ENCODE assay signal across 8 cellular contexts in the genomic region with DNA sequence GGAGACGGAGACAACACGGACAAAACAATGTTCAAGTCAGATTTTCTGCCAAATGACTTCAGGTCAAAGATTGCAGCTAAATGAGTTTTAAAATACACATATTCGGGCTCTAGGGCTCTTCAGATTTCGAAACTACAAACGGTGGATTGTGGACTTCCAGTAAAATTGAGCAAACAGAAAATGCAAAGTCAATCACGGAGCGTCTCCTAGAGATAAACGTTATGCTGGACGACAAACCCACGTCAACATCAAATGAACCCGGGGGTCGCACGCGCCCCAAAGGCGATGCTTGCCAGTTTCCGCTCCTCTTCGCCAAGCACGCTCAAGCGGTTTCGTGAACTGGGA. TPM values are rescaled to one million over a fixed set of nuclear protein-coding genes. Genes with fewer than 3 reads are reported as not detected.
DNase-seq lines count a peak whose midpoint lies in the region; ATAC-seq and TF ChIP-seq lines count a peak whose summit lies in the region.

No MANE protein-coding gene starts in this region.

- DNase-seq in A673 (ENCODE audit: low spot score), result no peak
- DNase-seq in H7, result no peak
- peak; percentile 1 for DNase-seq in fibroblast of the conjunctiva (ENCODE audit: low read depth)
- DNase-seq in prostate gland (ENCODE audit: low spot score), result no peak
- DNase-seq in NCI-H2227 treated with DMSO at 0.1 percent for 48 hours (lab: John Stamatoyannopoulos, UW), result no peak
- DNase-seq in stimulated activated CD4-positive, alpha-beta T cell treated with anti-CD3 and anti-CD28 coated beads, Interleukin-2, amount 100 ng/mL, for 24 hours, result no peak

- H3K27me3 ChIP-seq in A673 (replicated peaks; ENCODE audit: insufficient read depth, low read depth, low read length, poor library complexity) (no peaks in the 10 kb centered on the region), H7 (ENCODE audit: control insufficient read depth, insufficient read depth, low read length) (no peaks in the 10 kb centered on the region), prostate gland (replicated peaks; ENCODE audit: insufficient read depth) (no peaks in the 10 kb centered on the region)

- ATAC-seq in GM21515 (IDR thresholded peaks at IDR 0.05; ENCODE audit: unreplicated experiment), result no peak

- CTCF ChIA-PET in A673 (lab: Charles Lee), result no interaction called here

- H3K4me3 ChIP-seq in A673 (ENCODE audit: low read depth, low read length, poor library complexity, severe bottlenecking) (peak overlapping the region; percentile 95), H7 (ENCODE audit: insufficient read depth, low read depth, low read length) (peak overlapping the region; percentile 93), prostate gland (peak overlapping the region; percentile 92 to 99)

- POLR2A ChIA-PET in A673 (lab: Charles Lee; ENCODE audit: low non-redundant PET), result no interaction called here

- H3K4me1 ChIP-seq in A673 (ENCODE audit: insufficient read depth, low read length, poor library complexity, severe bottlenecking) (no peaks in the 10 kb centered on the region), prostate gland (replicated peaks) (no peaks in the 10 kb centered on the region)

- TF ChIP-seq POLR2A in prostate gland (IDR thresholded peaks at IDR 0.05), result no peak

- H3K36me3 ChIP-seq in A673 (ENCODE audit: insufficient read depth, low read length, poor library complexity, severe bottlenecking) (peaks cover 13% of the 10 kb centered on the region), H7 (replicated peaks; ENCODE audit: control insufficient read depth, insufficient read depth, low read length) (no peaks in the 10 kb centered on the region), prostate gland (no peaks in the 10 kb centered on the region)

- intact Hi-C loops in A673 (cut with micrococcal nuclease; ENCODE audit: unreplicated experiment), result no loop called here
- intact Hi-C loops in prostate gland (cut with DNase I), result no loop called here

- H3K9me3 ChIP-seq in A673 (ENCODE audit: low read depth, low read length, poor library complexity, severe bottlenecking), result no peaks in the 10 kb centered on the region
- no peaks in the 10 kb centered on the region for H3K9me3 ChIP-seq in prostate gland

- no TSS peak for BruUV-seq in A673 (replicated peaks; lab: Mats Ljungman, UMichigan)

- WGBS in prostate gland, result under 1% methylated on average over 20 of the region's 20 CpGs

- H3K27ac ChIP-seq in A673 (ENCODE audit: low read depth, low read length, poor library complexity, severe bottlenecking), result peak overlapping the region; percentile 99
- H3K27ac ChIP-seq in VCaP, result peak overlapping the region; percentile 95
- peak overlapping the region; percentile 90 to 95 for H3K27ac ChIP-seq in prostate gland

- no peak for TF ChIP-seq CTCF in A673 (conservative IDR thresholded peaks at IDR 0.05; ENCODE audit: low read depth, low read length)
- TF ChIP-seq CTCF in VCaP (conservative IDR thresholded peaks at IDR 0.05), result no peak
- TF ChIP-seq CTCF in prostate gland (IDR thresholded peaks at IDR 0.05), result no peak

RNA-seq across cellular contexts. Expression of gene MRPS5, which starts 0.5 kb away (rescaled TPM):
- total RNA-seq in A673 (2021), result 99.7 and 103 TPM in 2 replicates
- total RNA-seq in H7 (2014; rRNA removed; shearing (Covaris generic)), result 71.7 and 104 TPM in 2 replicates
- 10 to 100 TPM; 35.0 to 49.9 TPM for total RNA-seq in prostate gland

RNA-seq across cellular contexts. Expression of gene ZNF514, which starts 38.5 kb away (rescaled TPM):
- total RNA-seq in A673 (2021) (14.4 and 17.0 TPM in 2 replicates), prostate gland (10 to 100 TPM; 19.1 TPM)
- 5.2 and 11.4 TPM in 2 replicates for total RNA-seq in H7 (2014; rRNA removed; shearing (Covaris generic))

RNA-seq across cellular contexts. Expression of gene ZNF2, which starts 44.5 kb away (rescaled TPM):
- total RNA-seq in A673 (2021) (4.6 and 5.6 TPM in 2 replicates), prostate gland (1 to 10 TPM; 6.2 to 7.1 TPM)
- total RNA-seq in H7 (2014; rRNA removed; shearing (Covaris generic)), result 4.9 and 7.4 TPM in 2 replicates
